14 cellular contexts compared by ENCODE assay signal in the genomic region with DNA sequence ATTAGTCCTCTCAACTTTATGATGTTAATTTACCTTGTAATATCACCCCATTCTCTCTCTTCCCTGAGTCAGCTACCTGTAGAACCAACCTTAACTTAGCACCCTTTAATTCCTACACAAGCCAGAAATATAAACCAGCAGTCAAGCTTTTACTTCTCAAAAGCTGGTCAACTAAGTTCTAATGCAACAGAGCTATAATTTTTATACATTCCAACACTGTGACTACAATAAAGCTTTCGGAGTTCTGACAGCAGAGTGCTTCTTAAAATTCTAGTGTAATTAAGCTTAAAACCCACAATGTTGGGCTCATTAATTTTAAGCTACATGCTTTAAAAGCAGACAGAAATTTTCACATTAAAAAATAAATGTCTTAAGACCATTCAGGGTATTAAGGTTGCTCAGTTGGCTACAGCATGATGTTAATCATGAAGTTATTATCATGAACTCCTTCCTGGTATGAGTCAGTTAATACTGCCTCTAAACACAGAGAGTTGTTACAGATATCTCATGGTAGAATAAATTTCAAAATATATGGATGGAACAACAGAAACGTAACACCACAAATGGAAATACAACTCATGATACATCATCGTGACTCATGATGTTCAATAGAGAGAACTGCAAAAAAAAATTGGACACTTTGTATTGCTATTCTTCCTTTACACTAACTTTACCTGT.
DNase-seq lines count a peak whose midpoint lies in the region; ATAC-seq and TF ChIP-seq lines count a peak whose summit lies in the region.
"Had no signal": no experiment of that assay in that cellular context is flagged by ENCODE, and none has a peak within 500 bp of the region (broad histone marks: within the 10 kb centered on the region; RNA-seq: fewer than 3 reads in every experiment).

No MANE protein-coding gene starts in this region.

- DNase-seq in A673 (ENCODE audit: low spot score), result peak; percentile 64
- DNase-seq in HS-27A (ENCODE audit: low read depth), result peak; percentile 81
- DNase-seq in brain microvascular endothelial cell, result peak; percentile 43
- peak; percentile 65 for DNase-seq in kidney epithelial cell (ENCODE audit: low read depth)
- DNase-seq in posterior cingulate gyrus, result no peak
- DNase-seq in NCI-H2029 treated with DMSO at 0.1 percent for 48 hours (lab: John Stamatoyannopoulos, UW), result no peak
- DNase-seq in inferior parietal cortex (ENCODE audit: extremely low spot score), result no peak
- DNase-seq in sciatic nerve (ENCODE audit: low spot score), result no peak
- DNase-seq: activated naive CD8-positive, alpha-beta T cell treated with anti-CD3 and anti-CD28 coated beads, Interleukin-2, amount 50 U/mL, for 24 hours; hippocampal formation; NCI-H345; thyroid gland had no signal

- ATAC-seq in sciatic nerve, result no peak
- ATAC-seq: activated naive CD8-positive, alpha-beta T cell treated with anti-CD3 and anti-CD28 coated beads, Interleukin-2, amount 50 U/mL, for 24 hours; natural killer cell treated with Interleukin-12 subunit alpha and Interleukin-12 subunit beta and Interleukin-15 and Interleukin-18, amount 100 ng/mL, for 72 hours had no signal

- no TSS peak for BruUV-seq in A673 (replicated peaks; lab: Mats Ljungman, UMichigan)

- H3K27me3 ChIP-seq in A673 (replicated peaks; ENCODE audit: insufficient read depth, low read depth, low read length, poor library complexity) (no peaks in the 10 kb centered on the region), brain microvascular endothelial cell (replicated peaks) (no peaks in the 10 kb centered on the region), kidney epithelial cell (ENCODE audit: control insufficient read depth, insufficient read depth, low read length) (no peaks in the 10 kb centered on the region)
- H3K27me3 ChIP-seq: thyroid gland had no signal

- H3K27ac ChIP-seq in A673 (ENCODE audit: low read depth, low read length, poor library complexity, severe bottlenecking) (no peak overlapping the region), brain microvascular endothelial cell (peak overlapping the region; percentile 87)
- H3K27ac ChIP-seq: SK-N-MC, thyroid gland had no signal

- H3K9me3 ChIP-seq in A673 (ENCODE audit: low read depth, low read length, poor library complexity, severe bottlenecking), result no peaks in the 10 kb centered on the region
- H3K9me3 ChIP-seq: thyroid gland had no signal

- TF ChIP-seq CTCF in A673 (conservative IDR thresholded peaks at IDR 0.05; ENCODE audit: low read depth, low read length) (no peak), brain microvascular endothelial cell (IDR thresholded peaks at IDR 0.05; ENCODE audit: low read depth, low read length, missing control alignments) (no peak), kidney epithelial cell (IDR thresholded peaks at IDR 0.05; ENCODE audit: insufficient read depth, low read length, poor library complexity, severe bottlenecking) (no peak)

- intact Hi-C loops in A673 (cut with micrococcal nuclease; ENCODE audit: unreplicated experiment), result no loop called here
- intact Hi-C loops in posterior cingulate gyrus (cut with DNase I), result no loop called here
- intact Hi-C loops in sciatic nerve (cut with DNase I), result no loop called here

- CTCF ChIA-PET in A673 (lab: Charles Lee), result interaction anchor here (1.5 kb wide), 1 partner anchor 72 kb away, joined by 3 read pairs; no protein-coding TSS in a partner anchor

- H3K4me1 ChIP-seq in A673 (ENCODE audit: insufficient read depth, low read length, poor library complexity, severe bottlenecking), result peaks cover 7% of the 10 kb centered on the region

- no peaks in the 10 kb centered on the region for H3K36me3 ChIP-seq in A673 (ENCODE audit: insufficient read depth, low read length, poor library complexity, severe bottlenecking)
- peaks cover 38% of the 10 kb centered on the region for H3K36me3 ChIP-seq in brain microvascular endothelial cell (replicated peaks)
- no peaks in the 10 kb centered on the region for H3K36me3 ChIP-seq in kidney epithelial cell (ENCODE audit: control insufficient read depth, insufficient read depth, low read length)

- in situ Hi-C loops in brain microvascular endothelial cell (cut with HindIII; ENCODE audit: low pct_ligation_motif_present, low sequenced_read_pairs), result no loop called here

- POLR2A ChIA-PET in A673 (lab: Charles Lee; ENCODE audit: low non-redundant PET), result no interaction called here

- no peak overlapping the region for H3K4me3 ChIP-seq in A673 (ENCODE audit: low read depth, low read length, poor library complexity, severe bottlenecking)
- no peak overlapping the region for H3K4me3 ChIP-seq in brain microvascular endothelial cell (ENCODE audit: low read depth, low read length)
- no peak overlapping the region for H3K4me3 ChIP-seq in kidney epithelial cell (ENCODE audit: low read depth, low read length)
- H3K4me3 ChIP-seq: SK-N-MC, thyroid gland had no signal

Comparison
In these comparisons a context has a peak if more than half of its experiments do, and no peak if none do; other contexts are left out.
1. DNase-seq: peak in A673 (single experiment), HS-27A (single experiment), brain microvascular endothelial cell (single experiment) and kidney epithelial cell (single experiment); none in posterior cingulate gyrus (0 of 10), NCI-H2029 treated with DMSO at 0.1 percent for 48 hours (single experiment), inferior parietal cortex (single experiment) and sciatic nerve (single experiment).